Comparison of ENCODE assay signal across 21 cellular contexts in genomic region chr5:111099058-111099778, GRCh38. TPM values are rescaled to one million over a fixed set of nuclear protein-coding genes. Genes with fewer than 3 reads are reported as not detected.
DNase-seq lines count a peak whose midpoint lies in the region; ATAC-seq and TF ChIP-seq lines count a peak whose summit lies in the region.
"Had no signal": no experiment of that assay in that cellular context is flagged by ENCODE, and none has a peak within 500 bp of the region (broad histone marks: within the 10 kb centered on the region; RNA-seq: fewer than 3 reads in every experiment).

No MANE protein-coding gene starts in this region.

- DNase-seq in MCF 10A (ENCODE audit: unreplicated experiment) (no peak), breast epithelium (ENCODE audit: low spot score in 2 of 2) (no peak), cardiac fibroblast (ENCODE audit: low read depth in 2 of 2) (peak; percentile 40 to 68), fibroblast of mammary gland (ENCODE audit: low read depth) (peak; percentile 30), stromal cell of bone marrow (ENCODE audit: low read depth) (peak; percentile 15), activated gamma-delta T cell treated with Interleukin-2 at 50 U/mL for 16 hours (no peak)
- DNase-seq in activated naive CD8-positive, alpha-beta T cell treated with anti-CD3 and anti-CD28 coated beads for 36 hours = no peak
- DNase-seq: 8988T; Caco-2; CD4-positive, alpha-beta T cell; DMS153; EL; NCI-H1436; NCI-H2029; NCI-H526 had no signal

- intact Hi-C loops in MCF 10A (cut with micrococcal nuclease) (no loop called here), breast epithelium (cut with DNase I; ENCODE audit: low total_unique reads) (no loop called here)

- TF ChIP-seq CTCF in MCF 10A (IDR thresholded peaks at IDR 0.05; ENCODE audit: unreplicated experiment) (no peak), breast epithelium (IDR thresholded peaks at IDR 0.05) (no peak), cardiac fibroblast (IDR thresholded peaks at IDR 0.05; ENCODE audit: low read depth, low read length) (no peak), fibroblast of mammary gland (conservative IDR thresholded peaks at IDR 0.05; ENCODE audit: control insufficient read depth, insufficient read depth, low read depth, low read length) (no peak)

- H3K4me3 ChIP-seq in breast epithelium = no peak overlapping the region
- H3K4me3 ChIP-seq in cardiac fibroblast (replicated peaks in 1 of 2; ENCODE audit: low read depth in 2 of 2, low read length in 2 of 2) = no peak overlapping the region
- no peak overlapping the region for H3K4me3 ChIP-seq in fibroblast of mammary gland (ENCODE audit: control insufficient read depth, low read depth, low read length)
- H3K4me3 ChIP-seq: GM12878, GM23338 had no signal

- no peaks in the 10 kb centered on the region for H3K9me3 ChIP-seq in breast epithelium
- H3K9me3 ChIP-seq: Caco-2 had no signal

- no peak for TF ChIP-seq POLR2A in breast epithelium (IDR thresholded peaks at IDR 0.05)

- peaks cover 6% of the 10 kb centered on the region for H3K4me1 Mint-ChIP-seq in MCF 10A (ENCODE audit: insufficient read depth, unreplicated experiment)
- peaks cover 33% of the 10 kb centered on the region for H3K4me1 Mint-ChIP-seq in activated naive CD8-positive, alpha-beta T cell treated with anti-CD3 and anti-CD28 coated beads for 36 hours

- no peak overlapping the region for H3K27ac ChIP-seq in breast epithelium
- H3K27ac ChIP-seq: KMS-11 had no signal

- H3K27me3 ChIP-seq in breast epithelium = no peaks in the 10 kb centered on the region

- peaks cover 16% of the 10 kb centered on the region for H3K36me3 ChIP-seq in breast epithelium

- peaks cover 74% of the 10 kb centered on the region for H3K36me3 Mint-ChIP-seq in MCF 10A (ENCODE audit: insufficient read depth, unreplicated experiment)
- peaks cover 36% of the 10 kb centered on the region for H3K36me3 Mint-ChIP-seq in activated naive CD8-positive, alpha-beta T cell treated with anti-CD3 and anti-CD28 coated beads for 36 hours

- no peaks in the 10 kb centered on the region for H3K4me1 ChIP-seq in breast epithelium
- H3K4me1 ChIP-seq: Caco-2 had no signal

- no TSS peak for BruUV-seq in MCF 10A (replicated peaks; lab: Mats Ljungman, UMichigan)

- ATAC-seq in HG03342 (IDR thresholded peaks at IDR 0.05; ENCODE audit: unreplicated experiment) = no peak
- ATAC-seq: GM12878, GM23338, HCT116 had no signal

- no peaks in the 10 kb centered on the region for H3K9me3 Mint-ChIP-seq in MCF 10A (ENCODE audit: unreplicated experiment)
- no peaks in the 10 kb centered on the region for H3K9me3 Mint-ChIP-seq in activated naive CD8-positive, alpha-beta T cell treated with anti-CD3 and anti-CD28 coated beads for 36 hours
- H3K9me3 Mint-ChIP-seq: CD4-positive, alpha-beta T cell; GM23338 had no signal

- CTCF ChIA-PET in MCF 10A (lab: Yijun Ruan, JAX) = no interaction called here

- H3K4me3 Mint-ChIP-seq in MCF 10A (ENCODE audit: unreplicated experiment) = no peak overlapping the region
- H3K4me3 Mint-ChIP-seq in activated naive CD8-positive, alpha-beta T cell treated with anti-CD3 and anti-CD28 coated beads for 36 hours = no peak overlapping the region
- H3K4me3 Mint-ChIP-seq: CD4-positive, alpha-beta T cell; GM23338 had no signal

- peak overlapping the region; percentile 19 for H3K27ac Mint-ChIP-seq in MCF 10A (ENCODE audit: low read depth, unreplicated experiment)
- H3K27ac Mint-ChIP-seq in activated naive CD8-positive, alpha-beta T cell treated with anti-CD3 and anti-CD28 coated beads for 36 hours = no peak overlapping the region
- H3K27ac Mint-ChIP-seq: CD4-positive, alpha-beta T cell; GM23338 had no signal

- POLR2A ChIA-PET in MCF 10A (lab: Yijun Ruan, JAX) = no interaction called here

- H3K27me3 Mint-ChIP-seq in MCF 10A (ENCODE audit: insufficient read depth, unreplicated experiment) = no peaks in the 10 kb centered on the region
- H3K27me3 Mint-ChIP-seq in activated naive CD8-positive, alpha-beta T cell treated with anti-CD3 and anti-CD28 coated beads for 36 hours = no peaks in the 10 kb centered on the region
- H3K27me3 Mint-ChIP-seq: CD4-positive, alpha-beta T cell had no signal

RNA-seq across cellular contexts. Expression of gene WDR36, which starts 7.1 kb away (rescaled TPM):
- total RNA-seq in MCF 10A (2022) = 43.8 and 52.3 TPM in 2 replicates
- 10 to 100 TPM; 27.2 to 41.4 (median 37.2) TPM for total RNA-seq in breast epithelium
- total RNA-seq in activated naive CD8-positive, alpha-beta T cell treated with anti-CD3 and anti-CD28 coated beads for 36 hours = 10 to 100 TPM; 79.7 to 80.7 TPM

RNA-seq across cellular contexts. Expression of gene TSLP, which starts 27.7 kb away (rescaled TPM):
- total RNA-seq in MCF 10A (2022) = 5.1 and 6.4 TPM in 2 replicates
- total RNA-seq in breast epithelium = 1 to 10 TPM in 1 of 3 donors, under 1 TPM in 2; 0.44 to 1.6 (median 0.66) TPM
- 1 to 10 TPM in 1 of 2 experiments, under 1 TPM in 1; 0.99 to 1.1 TPM for total RNA-seq in activated naive CD8-positive, alpha-beta T cell treated with anti-CD3 and anti-CD28 coated beads for 36 hours
- total RNA-seq: Caco-2; CD4-positive, alpha-beta T cell; GM12878; HT-29 had no signal

Comparison
In these comparisons a context has a peak if more than half of its experiments do, and no peak if none do; other contexts are left out.
1. DNase-seq: peak in cardiac fibroblast (2 of 2), fibroblast of mammary gland (single experiment) and stromal cell of bone marrow (single experiment); none in MCF 10A (single experiment), breast epithelium (0 of 2), activated naive CD8-positive, alpha-beta T cell treated with anti-CD3 and anti-CD28 coated beads for 36 hours (single experiment) and activated gamma-delta T cell treated with Interleukin-2 at 50 U/mL for 16 hours (single experiment).